ENCODE assay signal across 18 cellular contexts in the genomic region with DNA sequence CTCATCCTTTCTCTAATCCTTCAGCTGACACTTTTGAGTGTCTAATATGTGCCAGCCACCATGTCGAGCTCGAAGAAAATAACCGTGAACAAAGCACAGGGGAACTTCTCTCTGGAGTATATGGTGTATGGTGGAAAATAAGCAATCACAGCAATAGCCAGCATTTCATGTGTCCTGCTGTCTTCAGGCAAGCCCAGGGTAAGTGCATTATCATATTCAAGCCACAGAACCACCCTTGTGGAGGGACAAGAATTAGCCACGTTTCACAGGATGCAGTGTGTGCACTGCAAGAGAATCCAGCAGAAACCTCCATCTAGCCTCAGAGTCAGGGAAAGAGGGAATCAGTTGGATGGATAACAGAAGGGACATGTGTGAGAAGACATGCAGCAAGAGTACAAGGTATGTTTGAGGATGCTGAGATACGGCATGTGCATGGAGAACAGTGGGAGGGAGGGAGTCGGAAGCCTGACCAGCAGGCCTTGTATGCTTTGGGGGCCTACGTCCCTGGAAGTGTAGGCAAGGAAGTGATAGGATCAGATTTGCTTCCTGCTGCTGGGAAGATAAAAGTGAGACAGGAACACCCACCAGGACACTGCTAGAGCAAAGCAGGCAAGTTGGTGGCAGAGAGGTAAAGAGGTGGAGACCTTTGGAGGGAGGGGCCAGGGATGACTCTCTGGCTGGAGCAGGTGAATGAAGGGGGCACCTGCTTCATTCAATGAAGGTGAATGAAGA.
"Had no signal": no experiment of that assay in that cellular context is flagged by ENCODE, and none has a peak within 500 bp of the region (broad histone marks: within the 10 kb centered on the region; RNA-seq: fewer than 3 reads in every experiment).

No MANE protein-coding gene starts in this region.

- H3K27ac ChIP-seq: tibial nerve had no signal

- DNase-seq: activated CD4-positive, alpha-beta T cell treated with anti-CD3 and anti-CD28 coated beads for 4 hours; activated CD8-positive, alpha-beta T cell treated with anti-CD3 and anti-CD28 coated beads for 36 hours; activated naive CD4-positive, alpha-beta T cell; activated naive CD8-positive, alpha-beta T cell treated with anti-CD3 and anti-CD28 coated beads for 36 hours; amniotic stem cell; effector memory CD8-positive, alpha-beta T cell; hippocampal formation; islet precursor cell; stimulated activated CD4-positive, alpha-beta T cell treated with anti-CD3 and anti-CD28 coated beads, Interleukin-12 subunit alpha, Interleukin-12 subunit beta, amount 100 ng/mL, for 4 hours; stimulated activated CD4-positive, alpha-beta T cell treated with anti-CD3 and anti-CD28 coated beads, Interleukin-1b, Interleukin-23, amount 100 ng/mL, for 48 hours; stimulated activated CD8-positive, alpha-beta memory T cell treated with anti-CD3 and anti-CD28 coated beads, Interleukin-4, amount 100 ng/mL, for 48 hours; stimulated activated naive CD8-positive, alpha-beta T cell treated with anti-CD3 and anti-CD28 coated beads, Interleukin-15, Interleukin-2, amounts not matched to agents 100 U/mL and 50 U/mL, for 24 hours; T1000 had no signal

- H3K27me3 ChIP-seq: tibial nerve had no signal

- H3K27ac Mint-ChIP-seq: activated CD8-positive, alpha-beta T cell treated with anti-CD3 and anti-CD28 coated beads for 36 hours; activated naive CD8-positive, alpha-beta T cell treated with anti-CD3 and anti-CD28 coated beads for 36 hours; activated T-helper 17 cell treated with anti-CD3 and anti-CD28 coated beads, Interleukin-2, amount 50 U/mL, for 72 hours; effector memory CD8-positive, alpha-beta T cell; mesothelial cell of epicardium; natural killer cell treated with Interleukin-12 subunit alpha and Interleukin-12 subunit beta and Interleukin-15 and Interleukin-18, amount 100 ng/mL, for 72 hours had no signal

- H3K4me3 ChIP-seq: lung, tibial nerve had no signal

- H3K36me3 Mint-ChIP-seq: activated naive CD8-positive, alpha-beta T cell treated with anti-CD3 and anti-CD28 coated beads for 36 hours; mesothelial cell of epicardium had no signal

- H3K36me3 ChIP-seq: tibial nerve had no signal

- H3K4me3 Mint-ChIP-seq: activated CD8-positive, alpha-beta T cell treated with anti-CD3 and anti-CD28 coated beads for 36 hours; activated naive CD8-positive, alpha-beta T cell treated with anti-CD3 and anti-CD28 coated beads for 36 hours; activated T-helper 17 cell treated with anti-CD3 and anti-CD28 coated beads, Interleukin-2, amount 50 U/mL, for 72 hours; effector memory CD8-positive, alpha-beta T cell; mesothelial cell of epicardium; natural killer cell treated with Interleukin-12 subunit alpha and Interleukin-12 subunit beta and Interleukin-15 and Interleukin-18, amount 100 ng/mL, for 72 hours had no signal

- ATAC-seq: activated CD8-positive, alpha-beta T cell treated with anti-CD3 and anti-CD28 coated beads for 36 hours; activated T-helper 17 cell treated with anti-CD3 and anti-CD28 coated beads, Interleukin-2, amount 50 U/mL, for 72 hours; effector memory CD8-positive, alpha-beta T cell; natural killer cell treated with Interleukin-12 subunit alpha and Interleukin-12 subunit beta and Interleukin-15 and Interleukin-18, amount 100 ng/mL, for 72 hours; stimulated activated naive CD8-positive, alpha-beta T cell treated with anti-CD3 and anti-CD28 coated beads, Interleukin-15, Interleukin-2, amounts not matched to agents 100 U/mL and 50 U/mL, for 24 hours had no signal

- H3K4me1 Mint-ChIP-seq: activated T-helper 17 cell treated with anti-CD3 and anti-CD28 coated beads, Interleukin-2, amount 50 U/mL, for 72 hours; mesothelial cell of epicardium had no signal

- H3K9me3 Mint-ChIP-seq: effector memory CD8-positive, alpha-beta T cell had no signal

- H3K4me1 ChIP-seq: tibial nerve had no signal
